Comparison of ENCODE assay signal across 12 cellular contexts in the genomic region with DNA sequence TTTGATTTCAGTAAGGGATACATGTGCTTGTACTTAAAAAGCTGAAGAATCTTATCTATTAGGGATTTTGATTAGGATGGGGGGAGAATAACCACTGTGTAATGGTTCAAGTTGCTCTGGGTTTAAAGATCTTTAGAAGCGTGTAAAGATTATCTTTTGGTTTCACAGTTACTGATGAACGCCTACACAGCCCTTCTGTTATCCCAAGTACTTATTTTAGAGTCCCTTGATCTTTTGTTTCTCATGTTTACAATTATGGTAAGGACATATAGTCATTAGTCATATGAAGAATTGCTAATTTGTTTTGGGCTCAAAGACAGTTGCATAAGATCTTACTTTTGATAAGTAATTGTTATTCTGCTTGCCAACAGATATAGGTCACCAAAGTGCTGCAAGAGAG.
A peak's percentile ranks its signal among the peaks of the same experiment; 100 is the strongest.
DNase-seq lines count a peak whose midpoint lies in the region; ATAC-seq, FAIRE-seq and TF ChIP-seq lines count a peak whose summit lies in the region.
"Had no signal": no experiment of that assay in that cellular context is flagged by ENCODE, and none has a peak within 500 bp of the region (broad histone marks: within the 10 kb centered on the region; RNA-seq: fewer than 3 reads in every experiment).

No MANE protein-coding gene starts in this region.

- peak; percentile 90 for ATAC-seq in GM19455 (IDR thresholded peaks at IDR 0.05; ENCODE audit: unreplicated experiment)
- ATAC-seq in HG02884 (IDR thresholded peaks at IDR 0.05; ENCODE audit: unreplicated experiment), result peak; percentile 92
- ATAC-seq: gastrocnemius medialis had no signal

- no peak for TF ChIP-seq POLR2A in sigmoid colon (IDR thresholded peaks at IDR 0.05)
- TF ChIP-seq POLR2A in testis (IDR thresholded peaks at IDR 0.05), result no peak

- H3K27ac ChIP-seq in sigmoid colon, result no peak overlapping the region
- no peak overlapping the region for H3K27ac ChIP-seq in testis

- H3K27me3 ChIP-seq in sigmoid colon (no peaks in the 10 kb centered on the region), testis (no peaks in the 10 kb centered on the region)
- H3K27me3 ChIP-seq: gastrocnemius medialis had no signal

- H3K36me3 ChIP-seq in sigmoid colon (no peaks in the 10 kb centered on the region), testis (ENCODE audit: low read depth, missing control alignments) (no peaks in the 10 kb centered on the region)

- peak overlapping the region; percentile 47 for H3K27ac Mint-ChIP-seq in T-helper 2 cell treated with Interferon-gamma antibody and Interleukin-4, amounts not matched to agents 5 μg/mL and 100 μg/mL, for 36 hours

- peak; percentile 80 for FAIRE-seq in GM18507 (lab: Jason Lieb, UNC)

- H3K27me3 Mint-ChIP-seq in T-helper 2 cell treated with Interferon-gamma antibody and Interleukin-4, amounts not matched to agents 5 μg/mL and 100 μg/mL, for 36 hours (ENCODE audit: low read depth), result no peaks in the 10 kb centered on the region

- 73 to 90% methylated on average over 2 of the region's 2 CpGs for WGBS in sigmoid colon, 2 donors
- 79 to 94% methylated on average over 2 of the region's 2 CpGs for WGBS in testis, 2 donors

- peaks cover 50% of the 10 kb centered on the region for H3K4me1 Mint-ChIP-seq in T-helper 2 cell treated with Interferon-gamma antibody and Interleukin-4, amounts not matched to agents 5 μg/mL and 100 μg/mL, for 36 hours (ENCODE audit: low read depth)

- peaks cover 68% of the 10 kb centered on the region for H3K36me3 Mint-ChIP-seq in T-helper 2 cell treated with Interferon-gamma antibody and Interleukin-4, amounts not matched to agents 5 μg/mL and 100 μg/mL, for 36 hours (ENCODE audit: low read depth)

- H3K4me3 Mint-ChIP-seq in T-helper 2 cell treated with Interferon-gamma antibody and Interleukin-4, amounts not matched to agents 5 μg/mL and 100 μg/mL, for 36 hours, result peak overlapping the region; percentile 31
- H3K4me3 Mint-ChIP-seq: CD14-positive monocyte had no signal

- no peak for TF ChIP-seq EP300 in sigmoid colon (IDR thresholded peaks at IDR 0.05)

- H3K4me1 ChIP-seq in sigmoid colon (no peaks in the 10 kb centered on the region), testis (no peaks in the 10 kb centered on the region)

- H3K4me3 ChIP-seq in sigmoid colon, result no peak overlapping the region
- no peak overlapping the region for H3K4me3 ChIP-seq in testis
- H3K4me3 ChIP-seq: gastrocnemius medialis had no signal

- peak; percentile 33 for DNase-seq in GM18507 (ENCODE audit: extremely low spot score, insufficient read length, low read depth)
- DNase-seq in T-helper 2 cell treated with Interferon-gamma antibody and Interleukin-4, amounts not matched to agents 5 μg/mL and 100 μg/mL, for 36 hours (ENCODE audit: low spot score), result no peak
- DNase-seq in sigmoid colon, result no peak
- no peak for DNase-seq in A172 (ENCODE audit: low spot score)
- DNase-seq in testis, result no peak
- no peak for DNase-seq in iPS-NIHi7 (ENCODE audit: extremely low spot score)
- DNase-seq: activated effector memory CD4-positive, alpha-beta T cell treated with Interleukin-2 at 50 U/mL for 16 hours; gastrocnemius medialis; occipital lobe had no signal

- H3K9me3 Mint-ChIP-seq in T-helper 2 cell treated with Interferon-gamma antibody and Interleukin-4, amounts not matched to agents 5 μg/mL and 100 μg/mL, for 36 hours, result peaks cover 7% of the 10 kb centered on the region

- H3K9me3 ChIP-seq in sigmoid colon (no peaks in the 10 kb centered on the region), testis (no peaks in the 10 kb centered on the region)
- H3K9me3 ChIP-seq: gastrocnemius medialis had no signal

- intact Hi-C loops in sigmoid colon (cut with DNase I), result no loop called here
- intact Hi-C loops in testis (cut with DNase I; ENCODE audit: low total_unique reads), result no loop called here

- TF ChIP-seq CTCF in sigmoid colon (IDR thresholded peaks at IDR 0.05) (no peak), testis (IDR thresholded peaks at IDR 0.05) (no peak)
